1 cellular context compared by ENCODE assay signal in genomic region chr2:178072383-178073301, GRCh38.
TF ChIP-seq lines count a peak whose summit lies in the region.

TSS of gene PDE11A (minus strand) at chr2:178072777. CDS start at chr2:178072437, 340 bp downstream.

TF ChIP-seq in HepG2, 621 proteins besides CTCF, POLR2A, EP300 and RAD21 (continued from another document and continues in another):
- TF ChIP-seq, protein P1, sequence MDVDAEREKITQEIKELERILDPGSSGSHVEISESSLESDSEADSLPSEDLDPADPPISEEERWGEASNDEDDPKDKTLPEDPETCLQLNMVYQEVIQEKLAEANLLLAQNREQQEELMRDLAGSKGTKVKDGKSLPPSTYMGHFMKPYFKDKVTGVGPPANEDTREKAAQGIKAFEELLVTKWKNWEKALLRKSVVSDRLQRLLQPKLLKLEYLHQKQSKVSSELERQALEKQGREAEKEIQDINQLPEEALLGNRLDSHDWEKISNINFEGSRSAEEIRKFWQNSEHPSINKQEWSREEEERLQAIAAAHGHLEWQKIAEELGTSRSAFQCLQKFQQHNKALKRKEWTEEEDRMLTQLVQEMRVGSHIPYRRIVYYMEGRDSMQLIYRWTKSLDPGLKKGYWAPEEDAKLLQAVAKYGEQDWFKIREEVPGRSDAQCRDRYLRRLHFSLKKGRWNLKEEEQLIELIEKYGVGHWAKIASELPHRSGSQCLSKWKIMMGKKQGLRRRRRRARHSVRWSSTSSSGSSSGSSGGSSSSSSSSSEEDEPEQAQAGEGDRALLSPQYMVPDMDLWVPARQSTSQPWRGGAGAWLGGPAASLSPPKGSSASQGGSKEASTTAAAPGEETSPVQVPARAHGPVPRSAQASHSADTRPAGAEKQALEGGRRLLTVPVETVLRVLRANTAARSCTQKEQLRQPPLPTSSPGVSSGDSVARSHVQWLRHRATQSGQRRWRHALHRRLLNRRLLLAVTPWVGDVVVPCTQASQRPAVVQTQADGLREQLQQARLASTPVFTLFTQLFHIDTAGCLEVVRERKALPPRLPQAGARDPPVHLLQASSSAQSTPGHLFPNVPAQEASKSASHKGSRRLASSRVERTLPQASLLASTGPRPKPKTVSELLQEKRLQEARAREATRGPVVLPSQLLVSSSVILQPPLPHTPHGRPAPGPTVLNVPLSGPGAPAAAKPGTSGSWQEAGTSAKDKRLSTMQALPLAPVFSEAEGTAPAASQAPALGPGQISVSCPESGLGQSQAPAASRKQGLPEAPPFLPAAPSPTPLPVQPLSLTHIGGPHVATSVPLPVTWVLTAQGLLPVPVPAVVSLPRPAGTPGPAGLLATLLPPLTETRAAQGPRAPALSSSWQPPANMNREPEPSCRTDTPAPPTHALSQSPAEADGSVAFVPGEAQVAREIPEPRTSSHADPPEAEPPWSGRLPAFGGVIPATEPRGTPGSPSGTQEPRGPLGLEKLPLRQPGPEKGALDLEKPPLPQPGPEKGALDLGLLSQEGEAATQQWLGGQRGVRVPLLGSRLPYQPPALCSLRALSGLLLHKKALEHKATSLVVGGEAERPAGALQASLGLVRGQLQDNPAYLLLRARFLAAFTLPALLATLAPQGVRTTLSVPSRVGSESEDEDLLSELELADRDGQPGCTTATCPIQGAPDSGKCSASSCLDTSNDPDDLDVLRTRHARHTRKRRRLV (CRISPR knock-in tag; IDR thresholded peaks at IDR 0.05): no peak
- TF ChIP-seq FOXA3 (CRISPR knock-in tag; IDR thresholded peaks at IDR 0.05): peak; percentile 71; the same call in 1 of the 2 replicates
- no peak for TF ChIP-seq KDM5A (IDR thresholded peaks at IDR 0.05; ENCODE audit: borderline replicate concordance, low read length)
- no peak for TF ChIP-seq HCFC1 (IDR thresholded peaks at IDR 0.05; ENCODE audit: low read depth, low read length)
- TF ChIP-seq CREB1 (IDR thresholded peaks at IDR 0.05): no peak
- TF ChIP-seq CREB1 (CRISPR knock-in tag; IDR thresholded peaks at IDR 0.05): no peak
- no peak for TF ChIP-seq NPAS2 (CRISPR knock-in tag; IDR thresholded peaks at IDR 0.05; ENCODE audit: borderline replicate concordance)
- TF ChIP-seq ZNF75D (CRISPR knock-in tag; IDR thresholded peaks at IDR 0.05; ENCODE audit: borderline replicate concordance): no peak
- no peak for TF ChIP-seq ZNF629 (CRISPR knock-in tag; conservative IDR thresholded peaks at IDR 0.05)
- TF ChIP-seq FOXP1 (IDR thresholded peaks at IDR 0.05): no peak
- peak; percentile 26; the same call in 1 of the 2 replicates for TF ChIP-seq FOXP1 (CRISPR knock-in tag; IDR thresholded peaks at IDR 0.05)
- TF ChIP-seq CBFB (CRISPR knock-in tag; IDR thresholded peaks at IDR 0.05): peak; percentile 59
- TF ChIP-seq, protein P2, sequence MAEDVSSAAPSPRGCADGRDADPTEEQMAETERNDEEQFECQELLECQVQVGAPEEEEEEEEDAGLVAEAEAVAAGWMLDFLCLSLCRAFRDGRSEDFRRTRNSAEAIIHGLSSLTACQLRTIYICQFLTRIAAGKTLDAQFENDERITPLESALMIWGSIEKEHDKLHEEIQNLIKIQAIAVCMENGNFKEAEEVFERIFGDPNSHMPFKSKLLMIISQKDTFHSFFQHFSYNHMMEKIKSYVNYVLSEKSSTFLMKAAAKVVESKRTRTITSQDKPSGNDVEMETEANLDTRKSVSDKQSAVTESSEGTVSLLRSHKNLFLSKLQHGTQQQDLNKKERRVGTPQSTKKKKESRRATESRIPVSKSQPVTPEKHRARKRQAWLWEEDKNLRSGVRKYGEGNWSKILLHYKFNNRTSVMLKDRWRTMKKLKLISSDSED (CRISPR knock-in tag; IDR thresholded peaks at IDR 0.05): no peak
- no peak; the same call in 1 of the 2 replicates for TF ChIP-seq NRL (CRISPR knock-in tag; IDR thresholded peaks at IDR 0.05; ENCODE audit: borderline replicate concordance)
- TF ChIP-seq ZSCAN30 (CRISPR knock-in tag; IDR thresholded peaks at IDR 0.05): no peak; the same call in 1 of the 2 replicates
- no peak for TF ChIP-seq MLLT10 (CRISPR knock-in tag; IDR thresholded peaks at IDR 0.05)
- TF ChIP-seq NFATC3 (CRISPR knock-in tag; IDR thresholded peaks at IDR 0.05): peak; percentile 90; the same call in 1 of the 2 replicates
- peak; percentile 89 for TF ChIP-seq RBFOX2 (IDR thresholded peaks at IDR 0.05; ENCODE audit: low read depth, low read length)
- no peak for TF ChIP-seq ZNF558 (CRISPR knock-in tag; IDR thresholded peaks at IDR 0.05; ENCODE audit: borderline replicate concordance)
- TF ChIP-seq, protein P3, sequence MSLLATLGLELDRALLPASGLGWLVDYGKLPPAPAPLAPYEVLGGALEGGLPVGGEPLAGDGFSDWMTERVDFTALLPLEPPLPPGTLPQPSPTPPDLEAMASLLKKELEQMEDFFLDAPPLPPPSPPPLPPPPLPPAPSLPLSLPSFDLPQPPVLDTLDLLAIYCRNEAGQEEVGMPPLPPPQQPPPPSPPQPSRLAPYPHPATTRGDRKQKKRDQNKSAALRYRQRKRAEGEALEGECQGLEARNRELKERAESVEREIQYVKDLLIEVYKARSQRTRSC (CRISPR knock-in tag; IDR thresholded peaks at IDR 0.05; ENCODE audit: low read depth): no peak
- peak; percentile 87 for TF ChIP-seq ZNF263 (CRISPR knock-in tag; IDR thresholded peaks at IDR 0.05)
- TF ChIP-seq ARID5B (CRISPR knock-in tag; IDR thresholded peaks at IDR 0.05): peak; percentile 89
- TF ChIP-seq BRCA1 (CRISPR knock-in tag; IDR thresholded peaks at IDR 0.05): no peak
- no peak for TF ChIP-seq ZNF749 (CRISPR knock-in tag; IDR thresholded peaks at IDR 0.05; ENCODE audit: borderline replicate concordance)
- TF ChIP-seq CCAR2 (optimal IDR thresholded peaks at IDR 0.05; ENCODE audit: low read depth, low read length): peak; percentile 64
- TF ChIP-seq ZNF20 (CRISPR knock-in tag; IDR thresholded peaks at IDR 0.05): no peak
- TF ChIP-seq MYNN (CRISPR knock-in tag; IDR thresholded peaks at IDR 0.05; ENCODE audit: low read depth): peak; percentile 22; the same call in 1 of the 2 replicates
- TF ChIP-seq, protein P4, sequence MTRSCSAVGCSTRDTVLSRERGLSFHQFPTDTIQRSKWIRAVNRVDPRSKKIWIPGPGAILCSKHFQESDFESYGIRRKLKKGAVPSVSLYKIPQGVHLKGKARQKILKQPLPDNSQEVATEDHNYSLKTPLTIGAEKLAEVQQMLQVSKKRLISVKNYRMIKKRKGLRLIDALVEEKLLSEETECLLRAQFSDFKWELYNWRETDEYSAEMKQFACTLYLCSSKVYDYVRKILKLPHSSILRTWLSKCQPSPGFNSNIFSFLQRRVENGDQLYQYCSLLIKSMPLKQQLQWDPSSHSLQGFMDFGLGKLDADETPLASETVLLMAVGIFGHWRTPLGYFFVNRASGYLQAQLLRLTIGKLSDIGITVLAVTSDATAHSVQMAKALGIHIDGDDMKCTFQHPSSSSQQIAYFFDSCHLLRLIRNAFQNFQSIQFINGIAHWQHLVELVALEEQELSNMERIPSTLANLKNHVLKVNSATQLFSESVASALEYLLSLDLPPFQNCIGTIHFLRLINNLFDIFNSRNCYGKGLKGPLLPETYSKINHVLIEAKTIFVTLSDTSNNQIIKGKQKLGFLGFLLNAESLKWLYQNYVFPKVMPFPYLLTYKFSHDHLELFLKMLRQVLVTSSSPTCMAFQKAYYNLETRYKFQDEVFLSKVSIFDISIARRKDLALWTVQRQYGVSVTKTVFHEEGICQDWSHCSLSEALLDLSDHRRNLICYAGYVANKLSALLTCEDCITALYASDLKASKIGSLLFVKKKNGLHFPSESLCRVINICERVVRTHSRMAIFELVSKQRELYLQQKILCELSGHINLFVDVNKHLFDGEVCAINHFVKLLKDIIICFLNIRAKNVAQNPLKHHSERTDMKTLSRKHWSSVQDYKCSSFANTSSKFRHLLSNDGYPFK (CRISPR knock-in tag; IDR thresholded peaks at IDR 0.05; ENCODE audit: borderline replicate concordance): peak; percentile 90; the same call in 1 of the 2 replicates
- peak; percentile 76; the same call in 1 of the 2 replicates for TF ChIP-seq ZNF746 (CRISPR knock-in tag; IDR thresholded peaks at IDR 0.05)
- TF ChIP-seq ZNF383 (CRISPR knock-in tag; IDR thresholded peaks at IDR 0.05; ENCODE audit: borderline replicate concordance): no peak
- peak; percentile 60 for TF ChIP-seq FOXP4 (CRISPR knock-in tag; IDR thresholded peaks at IDR 0.05)
- TF ChIP-seq HOXA5 (CRISPR knock-in tag; IDR thresholded peaks at IDR 0.05): no peak
- no peak for TF ChIP-seq SCMH1 (CRISPR knock-in tag; IDR thresholded peaks at IDR 0.05; ENCODE audit: borderline replicate concordance)
- TF ChIP-seq, protein P5, sequence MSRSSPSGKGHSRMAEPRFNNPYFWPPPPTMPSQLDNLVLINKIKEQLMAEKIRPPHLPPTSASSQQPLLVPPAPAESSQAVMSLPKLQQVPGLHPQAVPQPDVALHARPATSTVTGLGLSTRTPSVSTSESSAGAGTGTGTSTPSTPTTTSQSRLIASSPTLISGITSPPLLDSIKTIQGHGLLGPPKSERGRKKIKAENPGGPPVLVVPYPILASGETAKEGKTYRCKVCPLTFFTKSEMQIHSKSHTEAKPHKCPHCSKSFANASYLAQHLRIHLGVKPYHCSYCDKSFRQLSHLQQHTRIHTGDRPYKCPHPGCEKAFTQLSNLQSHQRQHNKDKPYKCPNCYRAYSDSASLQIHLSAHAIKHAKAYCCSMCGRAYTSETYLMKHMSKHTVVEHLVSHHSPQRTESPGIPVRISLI (CRISPR knock-in tag; IDR thresholded peaks at IDR 0.05; ENCODE audit: borderline replicate concordance): 0 out of 2 replicates have a peak, but pooled peaks have one; percentile 21
- no peak for TF ChIP-seq ZNF576 (CRISPR knock-in tag; IDR thresholded peaks at IDR 0.05)
- no peak for TF ChIP-seq ZNF616 (CRISPR knock-in tag; IDR thresholded peaks at IDR 0.05; ENCODE audit: low read depth)
- no peak for TF ChIP-seq CEBPB (IDR thresholded peaks at IDR 0.05; ENCODE audit: borderline replicate concordance, low read depth, low read length)
- peak; percentile 74 for TF ChIP-seq THAP11 (CRISPR knock-in tag; IDR thresholded peaks at IDR 0.05)
- TF ChIP-seq U2AF2 (IDR thresholded peaks at IDR 0.05; ENCODE audit: low read depth, low read length): no peak
- TF ChIP-seq, protein P6, sequence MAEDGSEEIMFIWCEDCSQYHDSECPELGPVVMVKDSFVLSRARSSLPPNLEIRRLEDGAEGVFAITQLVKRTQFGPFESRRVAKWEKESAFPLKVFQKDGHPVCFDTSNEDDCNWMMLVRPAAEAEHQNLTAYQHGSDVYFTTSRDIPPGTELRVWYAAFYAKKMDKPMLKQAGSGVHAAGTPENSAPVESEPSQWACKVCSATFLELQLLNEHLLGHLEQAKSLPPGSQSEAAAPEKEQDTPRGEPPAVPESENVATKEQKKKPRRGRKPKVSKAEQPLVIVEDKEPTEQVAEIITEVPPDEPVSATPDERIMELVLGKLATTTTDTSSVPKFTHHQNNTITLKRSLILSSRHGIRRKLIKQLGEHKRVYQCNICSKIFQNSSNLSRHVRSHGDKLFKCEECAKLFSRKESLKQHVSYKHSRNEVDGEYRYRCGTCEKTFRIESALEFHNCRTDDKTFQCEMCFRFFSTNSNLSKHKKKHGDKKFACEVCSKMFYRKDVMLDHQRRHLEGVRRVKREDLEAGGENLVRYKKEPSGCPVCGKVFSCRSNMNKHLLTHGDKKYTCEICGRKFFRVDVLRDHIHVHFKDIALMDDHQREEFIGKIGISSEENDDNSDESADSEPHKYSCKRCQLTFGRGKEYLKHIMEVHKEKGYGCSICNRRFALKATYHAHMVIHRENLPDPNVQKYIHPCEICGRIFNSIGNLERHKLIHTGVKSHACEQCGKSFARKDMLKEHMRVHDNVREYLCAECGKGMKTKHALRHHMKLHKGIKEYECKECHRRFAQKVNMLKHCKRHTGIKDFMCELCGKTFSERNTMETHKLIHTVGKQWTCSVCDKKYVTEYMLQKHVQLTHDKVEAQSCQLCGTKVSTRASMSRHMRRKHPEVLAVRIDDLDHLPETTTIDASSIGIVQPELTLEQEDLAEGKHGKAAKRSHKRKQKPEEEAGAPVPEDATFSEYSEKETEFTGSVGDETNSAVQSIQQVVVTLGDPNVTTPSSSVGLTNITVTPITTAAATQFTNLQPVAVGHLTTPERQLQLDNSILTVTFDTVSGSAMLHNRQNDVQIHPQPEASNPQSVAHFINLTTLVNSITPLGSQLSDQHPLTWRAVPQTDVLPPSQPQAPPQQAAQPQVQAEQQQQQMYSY (CRISPR knock-in tag; IDR thresholded peaks at IDR 0.05): peak; percentile 63; the same call in 1 of the 2 replicates
- TF ChIP-seq ZSCAN25 (CRISPR knock-in tag; IDR thresholded peaks at IDR 0.05): peak; percentile 77
- TF ChIP-seq ZNF331 (CRISPR knock-in tag; IDR thresholded peaks at IDR 0.05): peak; percentile 94
- no peak for TF ChIP-seq HNRNPUL1 (IDR thresholded peaks at IDR 0.05; ENCODE audit: low read depth, low read length)
